Comparison of ENCODE assay signal across 1 cellular context in the genomic region with DNA sequence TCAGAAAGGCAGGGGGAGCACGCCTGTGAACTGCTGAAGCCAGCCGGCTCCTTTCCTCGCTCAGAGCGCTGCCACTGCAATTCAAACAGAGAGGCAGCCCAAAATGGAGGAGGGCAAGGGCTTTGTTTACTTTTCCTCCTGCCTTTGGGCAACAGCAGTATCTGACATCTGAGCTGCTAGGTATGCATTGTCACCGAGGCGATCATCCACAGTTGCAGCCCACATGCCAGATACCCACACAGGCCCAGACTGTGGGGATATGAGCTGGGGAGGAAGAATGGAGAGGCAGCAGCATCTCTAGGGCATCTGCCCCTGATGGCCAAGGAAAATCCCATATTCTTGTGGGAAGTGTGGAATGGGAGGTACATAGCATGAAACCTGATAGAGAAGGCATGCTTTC.
TF ChIP-seq lines count a peak whose summit lies in the region.

No MANE protein-coding gene starts in this region.

TF ChIP-seq in GM23338, 12 proteins besides CTCF, POLR2A, EP300 and RAD21 (continued from another document):
- TF ChIP-seq, protein P1, sequence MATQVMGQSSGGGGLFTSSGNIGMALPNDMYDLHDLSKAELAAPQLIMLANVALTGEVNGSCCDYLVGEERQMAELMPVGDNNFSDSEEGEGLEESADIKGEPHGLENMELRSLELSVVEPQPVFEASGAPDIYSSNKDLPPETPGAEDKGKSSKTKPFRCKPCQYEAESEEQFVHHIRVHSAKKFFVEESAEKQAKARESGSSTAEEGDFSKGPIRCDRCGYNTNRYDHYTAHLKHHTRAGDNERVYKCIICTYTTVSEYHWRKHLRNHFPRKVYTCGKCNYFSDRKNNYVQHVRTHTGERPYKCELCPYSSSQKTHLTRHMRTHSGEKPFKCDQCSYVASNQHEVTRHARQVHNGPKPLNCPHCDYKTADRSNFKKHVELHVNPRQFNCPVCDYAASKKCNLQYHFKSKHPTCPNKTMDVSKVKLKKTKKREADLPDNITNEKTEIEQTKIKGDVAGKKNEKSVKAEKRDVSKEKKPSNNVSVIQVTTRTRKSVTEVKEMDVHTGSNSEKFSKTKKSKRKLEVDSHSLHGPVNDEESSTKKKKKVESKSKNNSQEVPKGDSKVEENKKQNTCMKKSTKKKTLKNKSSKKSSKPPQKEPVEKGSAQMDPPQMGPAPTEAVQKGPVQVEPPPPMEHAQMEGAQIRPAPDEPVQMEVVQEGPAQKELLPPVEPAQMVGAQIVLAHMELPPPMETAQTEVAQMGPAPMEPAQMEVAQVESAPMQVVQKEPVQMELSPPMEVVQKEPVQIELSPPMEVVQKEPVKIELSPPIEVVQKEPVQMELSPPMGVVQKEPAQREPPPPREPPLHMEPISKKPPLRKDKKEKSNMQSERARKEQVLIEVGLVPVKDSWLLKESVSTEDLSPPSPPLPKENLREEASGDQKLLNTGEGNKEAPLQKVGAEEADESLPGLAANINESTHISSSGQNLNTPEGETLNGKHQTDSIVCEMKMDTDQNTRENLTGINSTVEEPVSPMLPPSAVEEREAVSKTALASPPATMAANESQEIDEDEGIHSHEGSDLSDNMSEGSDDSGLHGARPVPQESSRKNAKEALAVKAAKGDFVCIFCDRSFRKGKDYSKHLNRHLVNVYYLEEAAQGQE (IDR thresholded peaks at IDR 0.05; ENCODE audit: unreplicated experiment) = no peak
- TF ChIP-seq, protein P2, sequence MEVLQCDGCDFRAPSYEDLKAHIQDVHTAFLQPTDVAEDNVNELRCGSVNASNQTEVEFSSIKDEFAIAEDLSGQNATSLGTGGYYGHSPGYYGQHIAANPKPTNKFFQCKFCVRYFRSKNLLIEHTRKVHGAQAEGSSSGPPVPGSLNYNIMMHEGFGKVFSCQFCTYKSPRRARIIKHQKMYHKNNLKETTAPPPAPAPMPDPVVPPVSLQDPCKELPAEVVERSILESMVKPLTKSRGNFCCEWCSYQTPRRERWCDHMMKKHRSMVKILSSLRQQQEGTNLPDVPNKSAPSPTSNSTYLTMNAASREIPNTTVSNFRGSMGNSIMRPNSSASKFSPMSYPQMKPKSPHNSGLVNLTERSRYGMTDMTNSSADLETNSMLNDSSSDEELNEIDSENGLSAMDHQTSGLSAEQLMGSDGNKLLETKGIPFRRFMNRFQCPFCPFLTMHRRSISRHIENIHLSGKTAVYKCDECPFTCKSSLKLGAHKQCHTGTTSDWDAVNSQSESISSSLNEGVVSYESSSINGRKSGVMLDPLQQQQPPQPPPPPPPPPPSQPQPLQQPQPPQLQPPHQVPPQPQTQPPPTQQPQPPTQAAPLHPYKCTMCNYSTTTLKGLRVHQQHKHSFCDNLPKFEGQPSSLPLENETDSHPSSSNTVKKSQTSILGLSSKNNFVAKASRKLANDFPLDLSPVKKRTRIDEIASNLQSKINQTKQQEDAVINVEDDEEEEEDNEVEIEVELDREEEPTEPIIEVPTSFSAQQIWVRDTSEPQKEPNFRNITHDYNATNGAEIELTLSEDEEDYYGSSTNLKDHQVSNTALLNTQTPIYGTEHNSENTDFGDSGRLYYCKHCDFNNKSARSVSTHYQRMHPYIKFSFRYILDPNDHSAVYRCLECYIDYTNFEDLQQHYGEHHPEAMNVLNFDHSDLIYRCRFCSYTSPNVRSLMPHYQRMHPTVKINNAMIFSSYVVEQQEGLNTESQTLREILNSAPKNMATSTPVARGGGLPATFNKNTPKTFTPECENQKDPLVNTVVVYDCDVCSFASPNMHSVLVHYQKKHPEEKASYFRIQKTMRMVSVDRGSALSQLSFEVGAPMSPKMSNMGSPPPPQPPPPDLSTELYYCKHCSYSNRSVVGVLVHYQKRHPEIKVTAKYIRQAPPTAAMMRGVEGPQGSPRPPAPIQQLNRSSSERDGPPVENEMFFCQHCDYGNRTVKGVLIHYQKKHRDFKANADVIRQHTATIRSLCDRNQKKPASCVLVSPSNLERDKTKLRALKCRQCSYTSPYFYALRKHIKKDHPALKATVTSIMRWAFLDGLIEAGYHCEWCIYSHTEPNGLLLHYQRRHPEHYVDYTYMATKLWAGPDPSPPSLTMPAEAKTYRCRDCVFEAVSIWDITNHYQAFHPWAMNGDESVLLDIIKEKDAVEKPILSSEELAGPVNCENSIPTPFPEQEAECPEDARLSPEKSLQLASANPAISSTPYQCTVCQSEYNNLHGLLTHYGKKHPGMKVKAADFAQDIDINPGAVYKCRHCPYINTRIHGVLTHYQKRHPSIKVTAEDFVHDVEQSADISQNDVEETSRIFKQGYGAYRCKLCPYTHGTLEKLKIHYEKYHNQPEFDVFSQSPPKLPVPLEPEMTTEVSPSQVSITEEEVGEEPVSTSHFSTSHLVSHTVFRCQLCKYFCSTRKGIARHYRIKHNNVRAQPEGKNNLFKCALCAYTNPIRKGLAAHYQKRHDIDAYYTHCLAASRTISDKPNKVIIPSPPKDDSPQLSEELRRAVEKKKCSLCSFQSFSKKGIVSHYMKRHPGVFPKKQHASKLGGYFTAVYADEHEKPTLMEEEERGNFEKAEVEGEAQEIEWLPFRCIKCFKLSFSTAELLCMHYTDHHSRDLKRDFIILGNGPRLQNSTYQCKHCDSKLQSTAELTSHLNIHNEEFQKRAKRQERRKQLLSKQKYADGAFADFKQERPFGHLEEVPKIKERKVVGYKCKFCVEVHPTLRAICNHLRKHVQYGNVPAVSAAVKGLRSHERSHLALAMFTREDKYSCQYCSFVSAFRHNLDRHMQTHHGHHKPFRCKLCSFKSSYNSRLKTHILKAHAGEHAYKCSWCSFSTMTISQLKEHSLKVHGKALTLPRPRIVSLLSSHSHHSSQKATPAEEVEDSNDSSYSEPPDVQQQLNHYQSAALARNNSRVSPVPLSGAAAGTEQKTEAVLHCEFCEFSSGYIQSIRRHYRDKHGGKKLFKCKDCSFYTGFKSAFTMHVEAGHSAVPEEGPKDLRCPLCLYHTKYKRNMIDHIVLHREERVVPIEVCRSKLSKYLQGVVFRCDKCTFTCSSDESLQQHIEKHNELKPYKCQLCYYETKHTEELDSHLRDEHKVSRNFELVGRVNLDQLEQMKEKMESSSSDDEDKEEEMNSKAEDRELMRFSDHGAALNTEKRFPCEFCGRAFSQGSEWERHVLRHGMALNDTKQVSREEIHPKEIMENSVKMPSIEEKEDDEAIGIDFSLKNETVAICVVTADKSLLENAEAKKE (CRISPR knock-in tag; IDR thresholded peaks at IDR 0.05) = no peak
- TF ChIP-seq STAT1 (IDR thresholded peaks at IDR 0.05; ENCODE audit: unreplicated experiment) = no peak
- TF ChIP-seq CREB1 (CRISPR knock-in tag; IDR thresholded peaks at IDR 0.05; ENCODE audit: low read depth) = no peak
- no peak for TF ChIP-seq NANOG (IDR thresholded peaks at IDR 0.05; ENCODE audit: borderline replicate concordance)
TF ChIP-seq in GM23338: peak in this region for 0.
